ENCODE assay signal across 1 cellular context in the genomic region with DNA sequence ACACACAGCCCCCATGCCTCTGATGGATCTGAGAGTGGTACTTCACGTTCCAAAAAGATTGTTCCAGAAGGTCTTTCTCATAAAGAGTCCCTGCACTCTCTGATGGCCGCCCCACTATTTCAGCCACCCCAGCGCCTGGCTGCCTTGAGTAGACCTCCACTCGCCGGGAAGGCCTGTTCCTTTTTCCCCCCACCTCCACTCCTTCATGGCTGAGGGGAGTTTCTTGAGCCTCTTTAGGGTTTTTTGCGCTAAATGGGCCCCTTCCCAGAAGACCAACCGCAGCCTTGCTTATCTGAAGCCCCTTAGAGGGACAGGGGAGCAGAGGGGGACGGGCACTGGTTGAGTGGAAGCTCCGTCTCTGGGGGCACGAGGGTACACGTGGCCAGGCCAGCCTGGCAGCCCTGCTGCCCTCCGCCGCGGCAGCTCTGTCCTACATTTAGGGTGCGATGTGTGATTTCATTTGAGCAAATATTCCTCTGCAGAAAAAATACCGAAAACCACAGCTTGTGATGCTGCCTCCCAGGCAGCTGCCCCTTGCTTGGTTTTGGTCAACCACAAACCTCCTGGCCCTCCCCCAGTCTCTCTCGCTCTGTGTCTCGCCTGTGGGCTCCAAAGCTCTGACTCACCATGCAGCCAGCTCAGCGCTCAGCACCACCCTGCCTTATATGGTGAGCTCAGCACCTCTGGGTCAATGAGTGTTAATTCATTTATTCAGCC.
TF ChIP-seq lines count a peak whose summit lies in the region.

No MANE protein-coding gene starts in this region.

TF ChIP-seq in HCT116, 20 proteins besides CTCF, POLR2A, EP300 and RAD21 (continued from another document):
- TF ChIP-seq, protein P1, sequence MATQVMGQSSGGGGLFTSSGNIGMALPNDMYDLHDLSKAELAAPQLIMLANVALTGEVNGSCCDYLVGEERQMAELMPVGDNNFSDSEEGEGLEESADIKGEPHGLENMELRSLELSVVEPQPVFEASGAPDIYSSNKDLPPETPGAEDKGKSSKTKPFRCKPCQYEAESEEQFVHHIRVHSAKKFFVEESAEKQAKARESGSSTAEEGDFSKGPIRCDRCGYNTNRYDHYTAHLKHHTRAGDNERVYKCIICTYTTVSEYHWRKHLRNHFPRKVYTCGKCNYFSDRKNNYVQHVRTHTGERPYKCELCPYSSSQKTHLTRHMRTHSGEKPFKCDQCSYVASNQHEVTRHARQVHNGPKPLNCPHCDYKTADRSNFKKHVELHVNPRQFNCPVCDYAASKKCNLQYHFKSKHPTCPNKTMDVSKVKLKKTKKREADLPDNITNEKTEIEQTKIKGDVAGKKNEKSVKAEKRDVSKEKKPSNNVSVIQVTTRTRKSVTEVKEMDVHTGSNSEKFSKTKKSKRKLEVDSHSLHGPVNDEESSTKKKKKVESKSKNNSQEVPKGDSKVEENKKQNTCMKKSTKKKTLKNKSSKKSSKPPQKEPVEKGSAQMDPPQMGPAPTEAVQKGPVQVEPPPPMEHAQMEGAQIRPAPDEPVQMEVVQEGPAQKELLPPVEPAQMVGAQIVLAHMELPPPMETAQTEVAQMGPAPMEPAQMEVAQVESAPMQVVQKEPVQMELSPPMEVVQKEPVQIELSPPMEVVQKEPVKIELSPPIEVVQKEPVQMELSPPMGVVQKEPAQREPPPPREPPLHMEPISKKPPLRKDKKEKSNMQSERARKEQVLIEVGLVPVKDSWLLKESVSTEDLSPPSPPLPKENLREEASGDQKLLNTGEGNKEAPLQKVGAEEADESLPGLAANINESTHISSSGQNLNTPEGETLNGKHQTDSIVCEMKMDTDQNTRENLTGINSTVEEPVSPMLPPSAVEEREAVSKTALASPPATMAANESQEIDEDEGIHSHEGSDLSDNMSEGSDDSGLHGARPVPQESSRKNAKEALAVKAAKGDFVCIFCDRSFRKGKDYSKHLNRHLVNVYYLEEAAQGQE (IDR thresholded peaks at IDR 0.05; ENCODE audit: low read depth), result no peak
TF ChIP-seq in HCT116: peak in this region for 8.
